10 cellular contexts compared by ENCODE assay signal in genomic region chr9:88835038-88835466, GRCh38.
DNase-seq lines count a peak whose midpoint lies in the region; ATAC-seq, FAIRE-seq and TF ChIP-seq lines count a peak whose summit lies in the region.
"Had no signal": no experiment of that assay in that cellular context is flagged by ENCODE, and none has a peak within 500 bp of the region (broad histone marks: within the 10 kb centered on the region; RNA-seq: fewer than 3 reads in every experiment).

No MANE protein-coding gene starts in this region.

- no peaks in the 10 kb centered on the region for H3K36me3 ChIP-seq in breast epithelium
- H3K36me3 ChIP-seq: neutrophil had no signal

- DNase-seq in GM12865 (ENCODE audit: low read depth), result peak; percentile 58
- DNase-seq in NOMO-1 treated with dmso at 0.1 percent for 144 hours (lab: John Stamatoyannopoulos, UW; ENCODE audit: unreplicated experiment), result peak; percentile 41
- peak; percentile 6 for DNase-seq in globus pallidus (ENCODE audit: low spot score)
- no peak for DNase-seq in COLO829 (ENCODE audit: low spot score)
- no peak for DNase-seq in GM20000 (ENCODE audit: low spot score)
- DNase-seq in breast epithelium (ENCODE audit: low spot score in 2 of 2), result no peak
- DNase-seq in HTR-8/SVneo (ENCODE audit: insufficient read length, low spot score), result no peak
- DNase-seq: activated effector memory CD4-positive, alpha-beta T cell treated with Interleukin-2 at 50 U/mL for 16 hours had no signal

- TF ChIP-seq CTCF in GM12865 (IDR thresholded peaks at IDR 0.05; ENCODE audit: insufficient read depth, low read depth, low read length, missing control alignments), result no peak
- no peak for TF ChIP-seq CTCF in GM20000 (IDR thresholded peaks at IDR 0.05; ENCODE audit: extremely low read depth, missing control alignments)
- TF ChIP-seq CTCF in breast epithelium (IDR thresholded peaks at IDR 0.05), result no peak

- no peak for FAIRE-seq in HTR-8/SVneo (lab: Jason Lieb, UNC)

- H3K27ac ChIP-seq in breast epithelium, result no peak overlapping the region
- H3K27ac ChIP-seq: neutrophil had no signal

- no peaks in the 10 kb centered on the region for H3K4me1 ChIP-seq in breast epithelium

- TF ChIP-seq POLR2A in breast epithelium (IDR thresholded peaks at IDR 0.05), result no peak

- H3K27me3 ChIP-seq in breast epithelium, result no peaks in the 10 kb centered on the region

- ATAC-seq in HG02610 (IDR thresholded peaks at IDR 0.05; ENCODE audit: unreplicated experiment), result peak; percentile 85

- intact Hi-C loops in breast epithelium (cut with DNase I; ENCODE audit: low total_unique reads), result no loop called here

- H3K4me3 ChIP-seq in GM12865 (ENCODE audit: low read depth, low read length) (no peak overlapping the region), breast epithelium (no peak overlapping the region)

- H3K9me3 ChIP-seq in breast epithelium, result no peaks in the 10 kb centered on the region
- H3K9me3 ChIP-seq: neutrophil had no signal

Comparison
In these comparisons a context has a peak if more than half of its experiments do, and no peak if none do; other contexts are left out.
1. DNase-seq: peak in GM12865 (single experiment), NOMO-1 treated with dmso at 0.1 percent for 144 hours (single experiment) and globus pallidus (single experiment); none in COLO829 (single experiment), GM20000 (single experiment), breast epithelium (0 of 2) and HTR-8/SVneo (single experiment).